Comparison of ENCODE assay signal across 20 cellular contexts in the genomic region with DNA sequence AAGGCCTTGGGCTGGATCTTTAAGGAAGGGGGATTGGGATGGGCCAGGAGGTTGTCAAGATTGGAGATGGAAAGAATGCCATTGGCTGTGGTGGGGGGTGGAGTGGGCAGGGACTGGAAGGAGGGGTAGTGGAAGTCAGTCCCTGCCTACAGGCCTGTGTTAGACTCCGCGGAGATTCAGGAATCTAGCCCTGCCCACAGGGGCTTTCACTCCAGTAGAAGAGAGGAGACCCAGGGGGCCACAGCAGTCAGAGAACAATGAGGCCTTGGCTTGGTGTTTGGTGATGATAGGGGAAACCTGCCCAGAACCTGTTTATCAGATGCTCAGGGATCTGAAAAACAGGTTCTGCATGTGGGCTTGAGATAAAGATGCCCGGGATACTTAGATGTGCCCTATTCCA.
"Had no signal": no experiment of that assay in that cellular context is flagged by ENCODE, and none has a peak within 500 bp of the region (broad histone marks: within the 10 kb centered on the region; RNA-seq: fewer than 3 reads in every experiment).

No MANE protein-coding gene starts in this region.

- H3K27ac Mint-ChIP-seq: activated CD4-positive, alpha-beta T cell treated with anti-CD3 and anti-CD28 coated beads, Interleukin-2, amount 10 ng/mL, durations not matched to agents 24 days and 14 days; activated CD8-positive, alpha-beta T cell treated with anti-CD3 and anti-CD28 coated beads for 36 hours; activated T-helper 17 cell treated with anti-CD3 and anti-CD28 coated beads, Interleukin-2, amount 50 U/mL, for 72 hours; immature natural killer cell had no signal

- H3K27ac ChIP-seq: esophagus muscularis mucosa, heart right ventricle, left ventricle myocardium inferior had no signal

- H3K4me3 Mint-ChIP-seq: activated CD4-positive, alpha-beta T cell treated with anti-CD3 and anti-CD28 coated beads, Interleukin-2, amount 10 ng/mL, durations not matched to agents 24 days and 14 days; activated CD8-positive, alpha-beta T cell treated with anti-CD3 and anti-CD28 coated beads for 36 hours; activated T-helper 17 cell treated with anti-CD3 and anti-CD28 coated beads, Interleukin-2, amount 50 U/mL, for 72 hours; immature natural killer cell; naive B cell had no signal

- H3K4me2 ChIP-seq: smooth muscle cell had no signal

- H3K4me1 Mint-ChIP-seq: activated CD4-positive, alpha-beta T cell treated with anti-CD3 and anti-CD28 coated beads, Interleukin-2, amount 10 ng/mL, durations not matched to agents 24 days and 14 days; activated T-helper 17 cell treated with anti-CD3 and anti-CD28 coated beads, Interleukin-2, amount 50 U/mL, for 72 hours had no signal

- H3K9me3 Mint-ChIP-seq: activated CD4-positive, alpha-beta T cell treated with anti-CD3 and anti-CD28 coated beads, Interleukin-2, amount 10 ng/mL, durations not matched to agents 24 days and 14 days; activated CD8-positive, alpha-beta T cell treated with anti-CD3 and anti-CD28 coated beads for 36 hours; activated T-helper 17 cell treated with anti-CD3 and anti-CD28 coated beads, Interleukin-2, amount 50 U/mL, for 72 hours; immature natural killer cell; naive B cell had no signal

- H3K9me3 ChIP-seq: esophagus muscularis mucosa, heart right ventricle, left ventricle myocardium inferior, mucosa of descending colon had no signal

- DNase-seq: activated CD4-positive, alpha-beta T cell treated with anti-CD3 and anti-CD28 coated beads, Interleukin-2, amount 10 ng/mL, durations not matched to agents 24 days and 14 days; activated CD8-positive, alpha-beta T cell treated with anti-CD3 and anti-CD28 coated beads for 36 hours; activated naive CD4-positive, alpha-beta T cell; activated T-cell treated with anti-CD3 and anti-CD28 coated beads, Interleukin-2, amount 50 U/mL, for 1 hour; anterior cingulate cortex; cortex of kidney; heart right ventricle; immature natural killer cell; kidney glomerular epithelial cell; left ventricle myocardium inferior; mammary epithelial cell; mucosa of descending colon; naive B cell; stimulated activated CD4-positive, alpha-beta T cell treated with anti-CD3 and anti-CD28 coated beads, Interleukin-4, amount 100 ng/mL, for 1 hour; T-helper 1 cell; T-helper 9 cell had no signal

- H3K4me3 ChIP-seq: esophagus muscularis mucosa, heart right ventricle, left ventricle myocardium inferior, mucosa of descending colon, smooth muscle cell had no signal

- H3K36me3 Mint-ChIP-seq: immature natural killer cell, naive B cell had no signal

- H3K36me3 ChIP-seq: esophagus muscularis mucosa, heart right ventricle, left ventricle myocardium inferior had no signal

- ATAC-seq: activated CD8-positive, alpha-beta T cell treated with anti-CD3 and anti-CD28 coated beads for 36 hours; activated T-helper 17 cell treated with anti-CD3 and anti-CD28 coated beads, Interleukin-2, amount 50 U/mL, for 72 hours; heart right ventricle; mucosa of descending colon; sciatic nerve had no signal
